8 cellular contexts compared by ENCODE assay signal in genomic region chr3:22117751-22118346, GRCh38.
DNase-seq lines count a peak whose midpoint lies in the region; ATAC-seq and TF ChIP-seq lines count a peak whose summit lies in the region.

No MANE protein-coding gene starts in this region.

- no peak overlapping the region for H3K27ac ChIP-seq in coronary artery
- H3K27ac ChIP-seq in naive thymus-derived CD4-positive, alpha-beta T cell (ENCODE audit: low read depth, low read length): no peak overlapping the region

- no peak overlapping the region for H3K4me3 ChIP-seq in coronary artery
- no peak overlapping the region for H3K4me3 ChIP-seq in naive thymus-derived CD4-positive, alpha-beta T cell (ENCODE audit: low read length)

- H3K4me1 ChIP-seq in naive thymus-derived CD4-positive, alpha-beta T cell (ENCODE audit: control insufficient read depth in 2 of 2, insufficient read depth in 2 of 2, low read length in 2 of 2): no peaks in the 10 kb centered on the region

- H3K4me3 Mint-ChIP-seq in neural crest cell: no peak overlapping the region
- H3K4me3 Mint-ChIP-seq in naive thymus-derived CD4-positive, alpha-beta T cell: no peak overlapping the region

- no peak overlapping the region for H3K27ac Mint-ChIP-seq in neural crest cell (ENCODE audit: unreplicated experiment)
- no peak overlapping the region for H3K27ac Mint-ChIP-seq in naive thymus-derived CD4-positive, alpha-beta T cell

- no peaks in the 10 kb centered on the region for H3K36me3 Mint-ChIP-seq in neural crest cell (ENCODE audit: low read depth)
- H3K36me3 Mint-ChIP-seq in naive thymus-derived CD4-positive, alpha-beta T cell: no peaks in the 10 kb centered on the region

- no peaks in the 10 kb centered on the region for H3K27me3 ChIP-seq in naive thymus-derived CD4-positive, alpha-beta T cell (ENCODE audit: control insufficient read depth in 2 of 2, insufficient read depth in 2 of 2, low read length in 2 of 2)

- TF ChIP-seq CTCF in coronary artery (IDR thresholded peaks at IDR 0.05) (peak; percentile 49), neural crest cell (conservative IDR thresholded peaks at IDR 0.05) (peak; percentile 84)

- peaks cover under 1% of the 10 kb centered on the region for H3K9me3 Mint-ChIP-seq in neural crest cell
- H3K9me3 Mint-ChIP-seq in naive thymus-derived CD4-positive, alpha-beta T cell: peaks cover 0 to 3% (median 0%) of the 10 kb centered on the region in 11 donors

- intact Hi-C loops in naive thymus-derived CD4-positive, alpha-beta T cell (cut with micrococcal nuclease): loop anchor here in 1 of 2 donors (2.0 to 10.0 kb wide), 2 partner anchors 1777 to 1893 kb away; no protein-coding TSS in a partner anchor

- DNase-seq in NCI-H146 (lab: John Stamatoyannopoulos, UW) (peak; percentile 15), NCI-H146 treated with DMSO at 0.1 percent for 48 hours (lab: John Stamatoyannopoulos, UW; ENCODE audit: unreplicated experiment) (no peak), NCI-H446 treated with DMSO at 0.1 percent for 48 hours (lab: John Stamatoyannopoulos, UW) (peak; percentile 37), coronary artery (ENCODE audit: low spot score) (no peak), neural crest cell (ENCODE audit: low read depth, low spot score) (no peak), NCI-H1436 treated with DMSO at 0.1 percent for 48 hours (lab: John Stamatoyannopoulos, UW) (no peak)
- DNase-seq in naive thymus-derived CD4-positive, alpha-beta T cell: no peak

- no peaks in the 10 kb centered on the region for H3K36me3 ChIP-seq in naive thymus-derived CD4-positive, alpha-beta T cell (ENCODE audit: control insufficient read depth in 2 of 3, insufficient read depth in 3 of 3, low read length in 3 of 3)

- no peaks in the 10 kb centered on the region for H3K27me3 Mint-ChIP-seq in neural crest cell (ENCODE audit: low read depth)
- H3K27me3 Mint-ChIP-seq in naive thymus-derived CD4-positive, alpha-beta T cell: no peaks in the 10 kb centered on the region

- H3K4me1 Mint-ChIP-seq in neural crest cell: peaks cover 10% of the 10 kb centered on the region
- H3K4me1 Mint-ChIP-seq in naive thymus-derived CD4-positive, alpha-beta T cell: no peaks in the 10 kb centered on the region

- ATAC-seq in naive thymus-derived CD4-positive, alpha-beta T cell: no peak
- no peak for ATAC-seq in GM21576 (IDR thresholded peaks at IDR 0.05; ENCODE audit: unreplicated experiment)

- POLR2A ChIA-PET in naive thymus-derived CD4-positive, alpha-beta T cell (lab: Charles Lee): no interaction called here

- H3K9me3 ChIP-seq in naive thymus-derived CD4-positive, alpha-beta T cell (ENCODE audit: control insufficient read depth in 2 of 3, low read length in 3 of 3): no peaks in the 10 kb centered on the region

- CTCF ChIA-PET in naive thymus-derived CD4-positive, alpha-beta T cell (lab: Charles Lee): no interaction called here

Comparison
In these comparisons a context has a peak if more than half of its experiments do, and no peak if none do; other contexts are left out.
1. DNase-seq: peak in NCI-H146 (single experiment) and NCI-H446 treated with DMSO at 0.1 percent for 48 hours (single experiment); none in NCI-H146 treated with DMSO at 0.1 percent for 48 hours (single experiment), coronary artery (single experiment), neural crest cell (single experiment), NCI-H1436 treated with DMSO at 0.1 percent for 48 hours (single experiment) and naive thymus-derived CD4-positive, alpha-beta T cell (0 of 9).